In genomic region chr10:739403-739802, GRCh38 we compare ENCODE assay signal across 23 cellular contexts.
"Had no signal": no experiment of that assay in that cellular context is flagged by ENCODE, and none has a peak within 500 bp of the region (broad histone marks: within the 10 kb centered on the region; RNA-seq: fewer than 3 reads in every experiment).

No MANE protein-coding gene starts in this region.

- H2AFZ ChIP-seq: parathyroid adenoma had no signal

- H3K9me3 ChIP-seq: esophagus squamous epithelium, lower lobe of right lung, neutrophil, thyroid gland had no signal

- H3K27me3 ChIP-seq: neutrophil, thyroid gland had no signal

- H3K27ac ChIP-seq: esophagus squamous epithelium, lower lobe of right lung, neutrophil, parathyroid adenoma, thyroid gland had no signal

- DNase-seq: cortex of kidney; effector memory CD8-positive, alpha-beta T cell; erythroblast; esophagus squamous epithelium; foreskin melanocyte; hypothalamus; immature natural killer cell; islet precursor cell; left ventricle myocardium superior; lower lobe of right lung; natural killer cell; stimulated activated CD4-positive, alpha-beta T cell treated with anti-CD3 and anti-CD28 coated beads, Interleukin-12 subunit alpha, Interleukin-12 subunit beta, amount 100 ng/mL, for 4 hours; stimulated activated CD4-positive, alpha-beta T cell treated with anti-CD3 and anti-CD28 coated beads, Interleukin-1b, Interleukin-23, amount 100 ng/mL, for 48 hours; stimulated activated CD4-positive, alpha-beta T cell treated with anti-CD3 and anti-CD28 coated beads, Interleukin-4, amount 100 ng/mL, for 1 hour; stimulated activated CD8-positive, alpha-beta memory T cell treated with anti-CD3 and anti-CD28 coated beads, Interleukin-4, amount 100 ng/mL, for 48 hours; stimulated activated naive CD4-positive, alpha-beta T cell; stimulated activated naive CD8-positive, alpha-beta T cell treated with anti-CD3 and anti-CD28 coated beads, Interleukin-15, amount 100 ng/mL, for 72 hours; thyroid gland had no signal

- H3K9ac ChIP-seq: parathyroid adenoma had no signal

- H3K4me3 ChIP-seq: esophagus squamous epithelium, lower lobe of right lung, smooth muscle cell, thyroid gland had no signal

- ATAC-seq: effector memory CD8-positive, alpha-beta T cell; left ventricle myocardium superior; lower lobe of right lung; natural killer cell; sciatic nerve; stimulated activated naive CD8-positive, alpha-beta T cell treated with anti-CD3 and anti-CD28 coated beads, Interleukin-15, amount 100 ng/mL, for 72 hours had no signal

- H3K79me2 ChIP-seq: parathyroid adenoma had no signal

- H3K4me2 ChIP-seq: smooth muscle cell had no signal

- H3K36me3 ChIP-seq: esophagus squamous epithelium, lower lobe of right lung, neutrophil, thyroid gland had no signal

- FAIRE-seq: endometrium had no signal

- H3K4me1 ChIP-seq: esophagus squamous epithelium, lower lobe of right lung, parathyroid adenoma, thyroid gland had no signal
